Comparison of ENCODE assay signal across 4 cellular contexts in the genomic region with DNA sequence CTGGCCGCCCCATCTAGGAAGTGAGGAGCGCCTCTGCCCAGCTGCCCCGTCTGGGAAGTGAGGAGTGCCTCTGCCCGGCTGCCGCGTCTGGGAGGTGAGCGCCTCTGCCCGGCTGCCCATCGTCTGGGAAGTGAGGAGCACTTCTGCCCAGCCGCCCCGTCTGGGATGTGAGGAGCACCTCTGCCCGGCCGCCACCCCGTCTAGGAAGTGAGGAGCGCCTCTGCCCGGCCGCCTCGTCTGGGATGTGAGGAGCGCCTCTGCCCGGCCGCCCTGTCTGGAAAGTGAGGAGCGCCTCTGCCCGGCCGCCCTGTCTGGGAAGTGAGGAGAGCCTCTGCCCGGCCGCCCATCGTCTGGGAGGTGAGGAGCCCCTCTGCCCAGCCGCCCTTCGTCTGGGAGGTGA.
A peak's percentile ranks its signal among the peaks of the same experiment; 100 is the strongest.
DNase-seq lines count a peak whose midpoint lies in the region; ATAC-seq, FAIRE-seq and TF ChIP-seq lines count a peak whose summit lies in the region.
"Not testable (repeated sequence)": the region's sequence is repeated elsewhere in the genome, so short reads cannot be mapped to it uniquely, and the experiment has no call there.

No MANE protein-coding gene starts in this region.

- not testable (repeated sequence) for H3K18ac ChIP-seq in mesendoderm (ENCODE audit: low read length)

- not testable (repeated sequence) for H3K4ac ChIP-seq in mesendoderm (ENCODE audit: low read depth, low read length)

- H3K79me1 ChIP-seq in mesendoderm (ENCODE audit: low read length): not testable (repeated sequence)

- intact Hi-C loops in kidney (cut with DNase I): not testable (repeated sequence)

- H3K79me2 ChIP-seq in DND-41 (ENCODE audit: insufficient read depth, low read length); mesendoderm (ENCODE audit: control insufficient read depth, insufficient read depth, low read length): not testable (repeated sequence)

- not testable (repeated sequence) for H2BK5ac ChIP-seq in mesendoderm (ENCODE audit: low read length)

- H3K36me3 ChIP-seq in BLaER1: peaks cover 80% of the 10 kb centered on the region
- peaks cover 56% of the 10 kb centered on the region for H3K36me3 ChIP-seq in DND-41 (ENCODE audit: insufficient read depth, low read length)
- peaks cover 8 to 22% of the 10 kb centered on the region in 2 donors for H3K36me3 ChIP-seq in kidney (ENCODE audit: control insufficient read depth in 1 of 2, insufficient read depth in 2 of 2, low read length in 2 of 2)
- not testable (repeated sequence) for H3K36me3 ChIP-seq in mesendoderm (ENCODE audit: control insufficient read depth, insufficient read depth, low read length)

- not testable (repeated sequence) for H3K4me1 ChIP-seq in BLaER1; DND-41 (ENCODE audit: insufficient read depth, low read length); kidney (ENCODE audit: control insufficient read depth in 1 of 2, insufficient read depth in 1 of 2, low read depth in 1 of 2, low read length in 2 of 2); mesendoderm (ENCODE audit: control insufficient read depth, low read depth, low read length)

- DNase-seq in DND-41 (peak; percentile 22), kidney (peak; percentile 68), mesendoderm (peak; percentile 4)

- H3K4me3 ChIP-seq in BLaER1: 0 out of 2 replicates have a peak overlapping the region, but pooled peaks have one; percentile 31
- not testable (repeated sequence) for H3K4me3 ChIP-seq in DND-41 (ENCODE audit: low read depth in 1 of 2, low read length in 2 of 2); kidney (ENCODE audit: low read length in 2 of 2); mesendoderm (ENCODE audit: low read length)

- H3K9me3 ChIP-seq in BLaER1: peaks cover 27% of the 10 kb centered on the region
- H3K9me3 ChIP-seq in DND-41 (ENCODE audit: insufficient read depth, low read length, severe bottlenecking): peaks cover 16% of the 10 kb centered on the region
- H3K9me3 ChIP-seq in kidney (ENCODE audit: control insufficient read depth in 1 of 2, low read length in 2 of 2): not testable (repeated sequence)

- H3K9ac ChIP-seq in BLaER1; DND-41 (ENCODE audit: low read depth, low read length); kidney (ENCODE audit: low read length in 2 of 2); mesendoderm (ENCODE audit: low read length): not testable (repeated sequence)

- not testable (repeated sequence) for H3K56ac ChIP-seq in mesendoderm (ENCODE audit: low read length)

- H4K20me1 ChIP-seq in BLaER1; DND-41 (ENCODE audit: insufficient read depth, low read length): not testable (repeated sequence)

- FAIRE-seq in kidney (lab: Jason Lieb, UNC): not testable (repeated sequence)

- not testable (repeated sequence) for H2AK5ac ChIP-seq in mesendoderm (ENCODE audit: low read length)

- H3K4me2 ChIP-seq in BLaER1; DND-41 (ENCODE audit: insufficient read depth, low read length); mesendoderm (ENCODE audit: low read length): not testable (repeated sequence)

- TF ChIP-seq CTCF in DND-41 (IDR thresholded peaks at IDR 0.05; ENCODE audit: borderline replicate concordance, extremely low read depth, low read length, poor library complexity, severe bottlenecking); kidney (IDR thresholded peaks at IDR 0.05; ENCODE audit: borderline replicate concordance, extremely low read depth, insufficient read depth): not testable (repeated sequence)

- not testable (repeated sequence) for H2AFZ ChIP-seq in DND-41 (ENCODE audit: low read depth, low read length)

- not testable (repeated sequence) for H2BK120ac ChIP-seq in mesendoderm (ENCODE audit: low read depth, low read length)

- not testable (repeated sequence) for H3K23ac ChIP-seq in mesendoderm (ENCODE audit: low read length)

- no CpG with 5 or more reads among the region's 29 CpGs for WGBS in mesendoderm (ENCODE audit: extremely low coverage, insufficient coverage, low lambda C conversion rate)

- not testable (repeated sequence) for H3K27ac ChIP-seq in BLaER1; DND-41 (ENCODE audit: low read length); kidney (ENCODE audit: low read depth in 2 of 2, low read length in 2 of 2); mesendoderm (ENCODE audit: low read depth, low read length)

- not testable (repeated sequence) for H4K8ac ChIP-seq in mesendoderm (ENCODE audit: low read depth, low read length)

- H2BK15ac ChIP-seq in mesendoderm (replicated peaks; ENCODE audit: low read depth): not testable (repeated sequence)

- not testable (repeated sequence) for H4K5ac ChIP-seq in mesendoderm (ENCODE audit: low read length)

- not testable (repeated sequence) for ATAC-seq in DND-41 (ENCODE audit: insufficient read depth, low read depth)

- H3K27me3 ChIP-seq in BLaER1; DND-41 (ENCODE audit: insufficient read depth, low read length, poor library complexity); mesendoderm (ENCODE audit: insufficient read depth, low read length, poor library complexity): not testable (repeated sequence)

Comparison
In these comparisons a context has a peak if more than half of its experiments do, and no peak if none do; other contexts are left out.
1. DNase-seq: peak in every context shown above with its lines; median percentile 68 in kidney; 22 in DND-41; 4 in mesendoderm.